In genomic region chr21:37945036-37945435, GRCh38 we compare ENCODE assay signal across 25 cellular contexts. TPM values are rescaled to one million over a fixed set of nuclear protein-coding genes. Genes with fewer than 3 reads are reported as not detected.
"Had no signal": no experiment of that assay in that cellular context is flagged by ENCODE, and none has a peak within 500 bp of the region (broad histone marks: within the 10 kb centered on the region; RNA-seq: fewer than 3 reads in every experiment).

No MANE protein-coding gene starts in this region.

- H3K27ac ChIP-seq: ascending aorta, body of pancreas, KMS-11, Peyer's patch, RWPE1, SJSA1 had no signal

- H3K9ac ChIP-seq: KMS-11 had no signal

- H3K4me3 ChIP-seq: ascending aorta, body of pancreas, Peyer's patch, SJSA1 had no signal

- DNase-seq: activated CD4-positive, alpha-beta T cell treated with anti-CD3 and anti-CD28 coated beads for 48 hours; activated CD4-positive, alpha-beta T cell treated with anti-CD3 and anti-CD28 coated beads, Interleukin-2, amount 50 U/mL, for 4 hours; activated CD4-positive, CD25-positive, alpha-beta regulatory T cell treated with anti-CD3 and anti-CD28 coated beads, Interleukin-2, amount 50 U/mL, for 72 hours; activated CD8-positive, alpha-beta T cell treated with anti-CD3 and anti-CD28 coated beads, Interleukin-2, amount 10 ng/mL, durations not matched to agents 7 days and 5 days; activated effector memory CD4-positive, alpha-beta T cell treated with Interleukin-2 at 50 U/mL for 16 hours; activated naive CD4-positive, alpha-beta T cell; activated naive CD8-positive, alpha-beta T cell treated with anti-CD3 and anti-CD28 coated beads, Interleukin-2, amount 50 U/mL, for 24 hours; activated T-cell treated with anti-CD3 and anti-CD28 coated beads, Interleukin-2, amount 50 U/mL, for 24 hours; amniotic stem cell; body of pancreas; central memory CD4-positive, alpha-beta T cell; NCI-H1092; NCI-H2029 treated with DMSO at 0.1 percent for 48 hours; NCI-H510A treated with DMSO at 0.1 percent for 48 hours; NCI-H774; NK-92 treated with Interleukin-12 subunit alpha and Interleukin-12 subunit beta, amount 100 ng/mL, for 24 hours; Peyer's patch; Right ventricle myocardium superior had no signal

- H3K9me3 ChIP-seq: ascending aorta, body of pancreas, Peyer's patch, SJSA1 had no signal

- H3K4me1 ChIP-seq: ascending aorta, body of pancreas, Peyer's patch, SJSA1 had no signal

- ATAC-seq: activated CD8-positive, alpha-beta T cell treated with anti-CD3 and anti-CD28 coated beads, Interleukin-2, amount 10 ng/mL, durations not matched to agents 7 days and 5 days; activated naive CD8-positive, alpha-beta T cell treated with anti-CD3 and anti-CD28 coated beads, Interleukin-2, amount 50 U/mL, for 24 hours; body of pancreas; WTC11 had no signal

- H3K36me3 ChIP-seq: ascending aorta, Peyer's patch, SJSA1 had no signal

- H3K4me2 ChIP-seq: KMS-11 had no signal

- H3K27me3 ChIP-seq: ascending aorta, Peyer's patch, SJSA1 had no signal

RNA-seq across cellular contexts. Expression of gene KCNJ6, which starts 28.8 kb away (rescaled TPM):
- total RNA-seq: activated CD8-positive, alpha-beta T cell treated with anti-CD3 and anti-CD28 coated beads, Interleukin-2, amount 10 ng/mL, durations not matched to agents 7 days and 5 days; activated T-helper 1 cell treated with anti-CD3 and anti-CD28 coated beads, Interleukin-12 subunit alpha, Interleukin-12 subunit beta, Interleukin-2, Interleukin-4 antibody, amounts not matched to agents 30 ng/mL and 10 ng/mL and 1 ng/mL, durations not matched to agents 14 hours and 24 hours and 36 hours; bronchial epithelial cell; Right ventricle myocardium superior had no signal
